In genomic region chr5:40823459-40823858, GRCh38 we compare ENCODE assay signal across 22 cellular contexts. TPM values are rescaled to one million over a fixed set of nuclear protein-coding genes. Genes with fewer than 3 reads are reported as not detected.
A peak's percentile ranks its signal among the peaks of the same experiment; 100 is the strongest.
DNase-seq lines count a peak whose midpoint lies in the region; ATAC-seq, FAIRE-seq and TF ChIP-seq lines count a peak whose summit lies in the region.
"Had no signal": no experiment of that assay in that cellular context is flagged by ENCODE, and none has a peak within 500 bp of the region (broad histone marks: within the 10 kb centered on the region; RNA-seq: fewer than 3 reads in every experiment).

No MANE protein-coding gene starts in this region.

- H3K27me3 Mint-ChIP-seq in CD4-positive, alpha-beta memory T cell, result no peaks in the 10 kb centered on the region
- H3K27me3 Mint-ChIP-seq in glutamatergic neuron (ENCODE audit: unreplicated experiment), result peaks cover 2% of the 10 kb centered on the region
- no peaks in the 10 kb centered on the region for H3K27me3 Mint-ChIP-seq in stimulated activated naive CD8-positive, alpha-beta T cell treated with anti-CD3 and anti-CD28 coated beads, Interleukin-15, amount 100 ng/mL, for 72 hours
- H3K27me3 Mint-ChIP-seq: activated naive CD8-positive, alpha-beta T cell treated with anti-CD3 and anti-CD28 coated beads, Interleukin-2, amount 10 ng/mL, durations not matched to agents 7 days and 5 days had no signal

- H3K4me3 Mint-ChIP-seq in CD4-positive, alpha-beta memory T cell, result no peak overlapping the region
- H3K4me3 Mint-ChIP-seq in glutamatergic neuron (ENCODE audit: unreplicated experiment), result no peak overlapping the region
- H3K4me3 Mint-ChIP-seq in stimulated activated naive CD8-positive, alpha-beta T cell treated with anti-CD3 and anti-CD28 coated beads, Interleukin-15, amount 100 ng/mL, for 72 hours, result no peak overlapping the region
- H3K4me3 Mint-ChIP-seq: activated naive CD8-positive, alpha-beta T cell treated with anti-CD3 and anti-CD28 coated beads, Interleukin-2, amount 10 ng/mL, durations not matched to agents 7 days and 5 days; mesothelial cell of epicardium; stimulated activated effector memory CD8-positive, alpha-beta T cell treated with anti-CD3 and anti-CD28 coated beads, Interleukin-12 subunit alpha, Interleukin-12 subunit beta, amount 100 ng/mL, for 72 hours had no signal

- H3K9me3 ChIP-seq in A549 (no peaks in the 10 kb centered on the region), PC-3 (ENCODE audit: low read length) (no peaks in the 10 kb centered on the region)
- H3K9me3 ChIP-seq in CD4-positive, alpha-beta memory T cell (ENCODE audit: control insufficient read depth in 1 of 2, low read length in 2 of 2), result no peaks in the 10 kb centered on the region
- H3K9me3 ChIP-seq: BE2C, gastroesophageal sphincter, neutrophil had no signal

- intact Hi-C loops in CD4-positive, alpha-beta memory T cell (cut with micrococcal nuclease), result no loop called here
- intact Hi-C loops in PC-3 (cut with micrococcal nuclease), result no loop called here

- POLR2A ChIA-PET in A549 (lab: Yijun Ruan, JAX), result interaction anchor here (0.6 to 1.0 kb wide), 4 partner anchors 25 to 1777 kb away, joined by 4 to 11 read pairs (median 8); partner anchors contain the start of gene PRKAA1
- POLR2A ChIA-PET in CD4-positive, alpha-beta memory T cell (lab: Charles Lee; ENCODE audit: partially characterized antibody), result interaction anchor here (0.7 to 3.8 kb wide), 3 partner anchors 10 to 1832 kb away, joined by 4 to 15 read pairs (median 11); partner anchors contain the start of gene RPL37
- POLR2A ChIA-PET in PC-3 (lab: Charles Lee; ENCODE audit: unreplicated experiment), result no interaction called here

- no peak for TF ChIP-seq RAD21 in A549 (conservative IDR thresholded peaks at IDR 0.05 in 1 of 2, IDR thresholded peaks at IDR 0.05 in 1 of 2)

- TF ChIP-seq POLR2A in A549 (IDR thresholded peaks at IDR 0.05; ENCODE audit: low read length), result no peak

- H3K79me2 ChIP-seq in PC-3 (ENCODE audit: low read length), result no peaks in the 10 kb centered on the region

- no peak for TF ChIP-seq CTCF in A549 (IDR thresholded peaks at IDR 0.05)
- no peak for TF ChIP-seq CTCF in PC-3 (conservative IDR thresholded peaks at IDR 0.05; ENCODE audit: low read depth, low read length)
- no peak for TF ChIP-seq CTCF in glutamatergic neuron (IDR thresholded peaks at IDR 0.05; ENCODE audit: partially characterized antibody, unreplicated experiment)

- H3K9me3 Mint-ChIP-seq in CD4-positive, alpha-beta memory T cell, result no peaks in the 10 kb centered on the region
- no peaks in the 10 kb centered on the region for H3K9me3 Mint-ChIP-seq in glutamatergic neuron (ENCODE audit: unreplicated experiment)
- no peaks in the 10 kb centered on the region for H3K9me3 Mint-ChIP-seq in stimulated activated naive CD8-positive, alpha-beta T cell treated with anti-CD3 and anti-CD28 coated beads, Interleukin-15, amount 100 ng/mL, for 72 hours
- H3K9me3 Mint-ChIP-seq: activated naive CD8-positive, alpha-beta T cell treated with anti-CD3 and anti-CD28 coated beads, Interleukin-2, amount 10 ng/mL, durations not matched to agents 7 days and 5 days; mesothelial cell of epicardium; stimulated activated effector memory CD8-positive, alpha-beta T cell treated with anti-CD3 and anti-CD28 coated beads, Interleukin-12 subunit alpha, Interleukin-12 subunit beta, amount 100 ng/mL, for 72 hours had no signal

- 40% methylated on average over 1 of the region's 1 CpG for WGBS in A549 (ENCODE audit: missing lambda C conversion rate)

- H3K27ac Mint-ChIP-seq in CD4-positive, alpha-beta memory T cell, result peak overlapping the region in 4 of 7 donors; percentile 6 to 53 (median 28)
- H3K27ac Mint-ChIP-seq in glutamatergic neuron (ENCODE audit: unreplicated experiment), result no peak overlapping the region
- no peak overlapping the region for H3K27ac Mint-ChIP-seq in stimulated activated naive CD8-positive, alpha-beta T cell treated with anti-CD3 and anti-CD28 coated beads, Interleukin-15, amount 100 ng/mL, for 72 hours
- H3K27ac Mint-ChIP-seq: activated naive CD8-positive, alpha-beta T cell treated with anti-CD3 and anti-CD28 coated beads, Interleukin-2, amount 10 ng/mL, durations not matched to agents 7 days and 5 days; mesothelial cell of epicardium; stimulated activated effector memory CD8-positive, alpha-beta T cell treated with anti-CD3 and anti-CD28 coated beads, Interleukin-12 subunit alpha, Interleukin-12 subunit beta, amount 100 ng/mL, for 72 hours had no signal

- peaks cover 20% of the 10 kb centered on the region for H4K20me1 ChIP-seq in PC-3 (ENCODE audit: low read length)

- H3K4me1 Mint-ChIP-seq in CD4-positive, alpha-beta memory T cell, result peaks cover 0 to 5% (median 2%) of the 10 kb centered on the region in 4 donors
- peaks cover 1% of the 10 kb centered on the region for H3K4me1 Mint-ChIP-seq in glutamatergic neuron (ENCODE audit: low read depth, unreplicated experiment)
- H3K4me1 Mint-ChIP-seq in stimulated activated naive CD8-positive, alpha-beta T cell treated with anti-CD3 and anti-CD28 coated beads, Interleukin-15, amount 100 ng/mL, for 72 hours, result peaks cover 10% of the 10 kb centered on the region
- H3K4me1 Mint-ChIP-seq: mesothelial cell of epicardium had no signal

- no peak overlapping the region for H2AFZ ChIP-seq in PC-3 (ENCODE audit: low read length)

- CTCF ChIA-PET in A549 (lab: Yijun Ruan, JAX), result interaction anchor here (0.8 to 1.0 kb wide), 2 partner anchors 10 to 18 kb away, joined by 3 to 4 read pairs; no protein-coding TSS in a partner anchor
- CTCF ChIA-PET in CD4-positive, alpha-beta memory T cell (lab: Charles Lee; ENCODE audit: partially characterized antibody), result interaction anchor here (1.2 to 1.8 kb wide), 3 partner anchors 9 to 58 kb away, joined by 3 to 8 read pairs (median 3); partner anchors contain the start of gene PRKAA1
- CTCF ChIA-PET in PC-3 (lab: Charles Lee), result interaction anchor here (0.7 kb wide), 1 partner anchor 161 kb away, joined by 11 read pairs; no protein-coding TSS in a partner anchor

- TF ChIP-seq EP300 in A549 (IDR thresholded peaks at IDR 0.05), result no peak

- peaks cover 13% of the 10 kb centered on the region for H3K36me3 ChIP-seq in CD4-positive, alpha-beta memory T cell (ENCODE audit: insufficient read depth, low read length)
- peaks cover 22% of the 10 kb centered on the region for H3K36me3 ChIP-seq in PC-3 (ENCODE audit: low read depth, low read length)

- no peak overlapping the region for H3K27ac ChIP-seq in A549
- H3K27ac ChIP-seq in CD4-positive, alpha-beta memory T cell (ENCODE audit: low read depth, low read length), result no peak overlapping the region
- H3K27ac ChIP-seq in PC-3 (ENCODE audit: low read length), result no peak overlapping the region
- peak overlapping the region; percentile 14 for H3K27ac ChIP-seq in epithelial cell of prostate
- H3K27ac ChIP-seq: gastroesophageal sphincter, neutrophil had no signal

- peaks cover 15 to 21% of the 10 kb centered on the region in 2 donors for H3K36me3 Mint-ChIP-seq in CD4-positive, alpha-beta memory T cell
- no peaks in the 10 kb centered on the region for H3K36me3 Mint-ChIP-seq in glutamatergic neuron (ENCODE audit: unreplicated experiment)

- H3K4me1 ChIP-seq in A549, result no peaks in the 10 kb centered on the region
- no peaks in the 10 kb centered on the region for H3K4me1 ChIP-seq in CD4-positive, alpha-beta memory T cell (ENCODE audit: insufficient read depth, low read length)
- H3K4me1 ChIP-seq in PC-3 (ENCODE audit: insufficient read depth, low read length), result no peaks in the 10 kb centered on the region
- H3K4me1 ChIP-seq: BE2C, gastroesophageal sphincter had no signal

- no peaks in the 10 kb centered on the region for H3K27me3 ChIP-seq in CD4-positive, alpha-beta memory T cell (ENCODE audit: insufficient read depth, low read length)
- H3K27me3 ChIP-seq in PC-3 (ENCODE audit: low read length), result no peaks in the 10 kb centered on the region
- H3K27me3 ChIP-seq: BE2C, gastroesophageal sphincter, neutrophil had no signal

- ATAC-seq in A549 (peak; percentile 55 to 69), PC-3 (peak; percentile 36)
- ATAC-seq in activated CD4-positive, CD25-positive, alpha-beta regulatory T cell treated with anti-CD3 and anti-CD28 coated beads, Interleukin-2, amount 50 U/mL, for 24 hours, result no peak
- no peak for ATAC-seq in stimulated activated naive CD8-positive, alpha-beta T cell treated with anti-CD3 and anti-CD28 coated beads, Interleukin-15, amount 100 ng/mL, for 72 hours
- ATAC-seq: gastroesophageal sphincter; stimulated activated effector memory CD8-positive, alpha-beta T cell treated with anti-CD3 and anti-CD28 coated beads, Interleukin-12 subunit alpha, Interleukin-12 subunit beta, amount 100 ng/mL, for 72 hours had no signal

- H3K9me2 ChIP-seq in PC-3 (replicated peaks; ENCODE audit: low read length), result no peaks in the 10 kb centered on the region

- H3K9ac ChIP-seq in PC-3 (ENCODE audit: low read length), result no peak overlapping the region

- no peak overlapping the region for H3K4me3 ChIP-seq in A549
- H3K4me3 ChIP-seq in CD4-positive, alpha-beta memory T cell (ENCODE audit: low read length in 2 of 2), result no peak overlapping the region
- no peak overlapping the region for H3K4me3 ChIP-seq in PC-3 (ENCODE audit: low read length)
- H3K4me3 ChIP-seq: gastroesophageal sphincter had no signal

- FAIRE-seq in A549 (lab: Jason Lieb, UNC), result no peak

- peaks cover 18% of the 10 kb centered on the region for H3F3A ChIP-seq in PC-3 (ENCODE audit: low read length, unreplicated experiment)

- H3K4me2 ChIP-seq in A549 (no peak overlapping the region), PC-3 (ENCODE audit: low read length) (no peak overlapping the region)

- DNase-seq in A549 (ENCODE audit: low read depth in 1 of 2, low spot score in 1 of 2), result no peak
- DNase-seq in CD4-positive, alpha-beta memory T cell, result no peak
- no peak for DNase-seq in PC-3
- DNase-seq in epithelial cell of prostate (ENCODE audit: low read depth, low spot score), result no peak
- DNase-seq in glutamatergic neuron, result no peak
- no peak for DNase-seq in stimulated activated naive CD8-positive, alpha-beta T cell treated with anti-CD3 and anti-CD28 coated beads, Interleukin-15, amount 100 ng/mL, for 72 hours
- DNase-seq: activated CD4-positive, alpha-beta T cell treated with anti-CD3 and anti-CD28 coated beads for 48 hours; activated naive CD8-positive, alpha-beta T cell treated with anti-CD3 and anti-CD28 coated beads, Interleukin-2, amount 10 ng/mL, durations not matched to agents 7 days and 5 days; activated T-cell treated with anti-CD3 and anti-CD28 coated beads for 4 hours; BE2C; dermis blood vessel endothelial cell; NCI-H187 treated with DMSO at 0.1 percent for 48 hours; NCI-H446 treated with DMSO at 0.1 percent for 48 hours; retina; SIG-M5; stimulated activated CD4-positive, alpha-beta T cell treated with anti-CD3 and anti-CD28 coated beads, Interleukin-12 subunit alpha, Interleukin-12 subunit beta, amount 100 ng/mL, for 4 hours; T-helper 9 cell had no signal

- no TSS peak for BruUV-seq in PC-3 (replicated peaks; lab: Mats Ljungman, UMichigan)

RNA-seq across cellular contexts. Expression of gene RPL37, which starts 11.6 kb away (rescaled TPM):
- polyA plus RNA-seq in A549 (2011; rRNA removed), result 4,402 and 4,948 TPM in 2 replicates
- 770 and 800 TPM in 2 replicates for polyA plus RNA-seq in A549 (2012; cell fraction: cytosol; rRNA removed)
- 99.3 and 104 TPM in 2 replicates for polyA plus RNA-seq in A549 (2012; cell fraction: nucleus; rRNA removed)
- polyA plus RNA-seq in A549 (2017; fragmentation: RNase III; extraction: RNeasy Plus Mini Kit Qiagen cat#74134 plus additional on column Dnase treatment), result 2,762 to 2,921 TPM (median 2,809 TPM) in 3 replicates
- 453 and 718 TPM in 2 replicates for polyA minus RNA-seq in A549 (2011; rRNA and poly(A)+ RNA removed)
- 1,000 to 10,000 TPM; 2,354 to 2,406 TPM for total RNA-seq in CD4-positive, alpha-beta memory T cell
- 1,000 to 10,000 TPM; 1,217 to 2,448 TPM for polyA plus RNA-seq in CD4-positive, alpha-beta memory T cell
- 2,333 and 2,823 TPM in 2 replicates for total RNA-seq in PC-3 (2014; rRNA removed)
- total RNA-seq in glutamatergic neuron (ENCODE audit: unreplicated experiment), result 840 TPM

RNA-seq across cellular contexts. Expression of gene CARD6, which starts 17.7 kb away (rescaled TPM):
- polyA plus RNA-seq in A549 (2011; rRNA removed) (5.7 and 5.9 TPM in 2 replicates), A549 (2017; fragmentation: RNase III; extraction: RNeasy Plus Mini Kit Qiagen cat#74134 plus additional on column Dnase treatment) (3.3 to 5.7 TPM (median 5.2 TPM) in 3 replicates)
- 0.63 and 0.82 TPM in 2 replicates for polyA plus RNA-seq in A549 (2012; cell fraction: cytosol; rRNA removed)
- polyA plus RNA-seq in A549 (2012; cell fraction: nucleus; rRNA removed), result 0.34 and 0.40 TPM in 2 replicates
- 3.6 and 4.7 TPM in 2 replicates for polyA minus RNA-seq in A549 (2011; rRNA and poly(A)+ RNA removed)
- 1 to 10 TPM; 4.4 to 4.6 TPM for total RNA-seq in CD4-positive, alpha-beta memory T cell
- 1 to 10 TPM; 2.4 to 5.0 TPM for polyA plus RNA-seq in CD4-positive, alpha-beta memory T cell
- total RNA-seq in PC-3 (2014; rRNA removed) (1.3 and 2.4 TPM in 2 replicates), glutamatergic neuron (ENCODE audit: unreplicated experiment) (not detected)

RNA-seq across cellular contexts. Expression of gene PRKAA1, which starts 25.3 kb away (rescaled TPM):
- polyA plus RNA-seq in A549 (2011; rRNA removed) (84.3 and 107 TPM in 2 replicates), A549 (2017; fragmentation: RNase III; extraction: RNeasy Plus Mini Kit Qiagen cat#74134 plus additional on column Dnase treatment) (51.5 to 63.3 TPM (median 60.0 TPM) in 3 replicates)
- polyA plus RNA-seq in A549 (2012; cell fraction: cytosol; rRNA removed), result 15.5 and 16.3 TPM in 2 replicates
- polyA plus RNA-seq in A549 (2012; cell fraction: nucleus; rRNA removed), result 20.1 and 35.7 TPM in 2 replicates
- 23.7 and 32.4 TPM in 2 replicates for polyA minus RNA-seq in A549 (2011; rRNA and poly(A)+ RNA removed)
- 100 to 1,000 TPM; 113 to 120 TPM for total RNA-seq in CD4-positive, alpha-beta memory T cell
- polyA plus RNA-seq in CD4-positive, alpha-beta memory T cell, result 10 to 100 TPM; 51.7 to 59.0 TPM
- total RNA-seq in PC-3 (2014; rRNA removed) (84.5 and 86.0 TPM in 2 replicates), glutamatergic neuron (ENCODE audit: unreplicated experiment) (49.0 TPM)

Comparison
In these comparisons a context has a peak if more than half of its experiments do, and no peak if none do; other contexts are left out.
1. ATAC-seq: peak in A549 (2 of 2) and PC-3 (single experiment); none in activated CD4-positive, CD25-positive, alpha-beta regulatory T cell treated with anti-CD3 and anti-CD28 coated beads, Interleukin-2, amount 50 U/mL, for 24 hours (0 of 2) and stimulated activated naive CD8-positive, alpha-beta T cell treated with anti-CD3 and anti-CD28 coated beads, Interleukin-15, amount 100 ng/mL, for 72 hours (single experiment).
2. H3K27ac Mint-ChIP-seq: peak in CD4-positive, alpha-beta memory T cell (4 of 7); none in glutamatergic neuron (single experiment) and stimulated activated naive CD8-positive, alpha-beta T cell treated with anti-CD3 and anti-CD28 coated beads, Interleukin-15, amount 100 ng/mL, for 72 hours (0 of 2).